ENCODE assay signal across 25 cellular contexts in the genomic region with DNA sequence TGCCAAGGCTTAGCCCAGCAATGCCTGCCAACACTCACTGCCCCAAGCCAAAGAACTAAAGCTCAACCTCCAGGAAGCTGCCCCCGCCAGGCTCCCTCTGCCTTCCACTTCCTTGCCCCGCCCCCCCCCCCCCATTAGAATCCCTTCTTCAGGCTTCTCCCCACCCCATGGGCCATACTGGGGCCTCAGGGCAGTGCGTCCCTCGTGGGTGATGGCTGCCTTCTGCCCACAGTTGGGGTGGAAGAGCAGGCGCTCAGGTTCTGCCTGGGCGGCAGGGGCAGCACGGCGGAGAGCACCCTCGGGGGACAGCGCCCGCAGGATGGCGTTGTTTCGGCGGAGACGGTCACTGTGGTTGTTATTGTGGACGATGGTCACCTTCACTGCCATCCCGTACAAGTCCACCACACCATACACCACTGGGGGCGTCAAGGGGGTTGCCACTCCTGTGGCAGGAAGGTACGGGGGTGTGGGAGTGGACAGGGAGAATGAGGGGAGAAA.
"Had no signal": no experiment of that assay in that cellular context is flagged by ENCODE, and none has a peak within 500 bp of the region (broad histone marks: within the 10 kb centered on the region; RNA-seq: fewer than 3 reads in every experiment).

No MANE protein-coding gene starts in this region.

- H3K27ac ChIP-seq: breast epithelium, PC-9, SK-N-MC had no signal

- H3K4me3 ChIP-seq: breast epithelium, K562, PC-9, SK-N-MC had no signal

- H3K4me1 ChIP-seq: breast epithelium had no signal

- H3K4me3 Mint-ChIP-seq: activated T-cell treated with anti-CD3 and anti-CD28 coated beads, Interleukin-2, amount 50 U/mL, for 4 hours; T-cell; WTC11 had no signal

- ATAC-seq: activated T-cell treated with anti-CD3 and anti-CD28 coated beads, Interleukin-2, amount 50 U/mL, for 4 hours; K562; T-cell had no signal

- H3K9me3 ChIP-seq: breast epithelium had no signal

- H3K27me3 Mint-ChIP-seq: T-cell had no signal

- H3K27me3 ChIP-seq: breast epithelium had no signal

- H3K36me3 ChIP-seq: breast epithelium had no signal

- H3K27ac Mint-ChIP-seq: activated T-helper 2 cell treated with anti-CD3 and anti-CD28 coated beads, Interferon-gamma antibody, Interleukin-2, Interleukin-4, amounts not matched to agents 10 μg/mL and 5 μg/mL and 100 μg/mL, durations not matched to agents 14 hours and 24 hours and 36 hours; WTC11 had no signal

- DNase-seq: activated CD4-positive, alpha-beta T cell treated with anti-CD3 and anti-CD28 coated beads for 48 hours; activated CD4-positive, alpha-beta T cell treated with anti-CD3 and anti-CD28 coated beads, Interleukin-2, amount 50 U/mL, for 4 hours; activated CD4-positive, CD25-positive, alpha-beta regulatory T cell treated with anti-CD3 and anti-CD28 coated beads, Interleukin-2, amount 50 U/mL, for 72 hours; activated CD8-positive, alpha-beta memory T cell treated with anti-CD3 and anti-CD28 coated beads for 24 hours; activated gamma-delta T cell treated with Interleukin-2 at 50 U/mL for 16 hours; activated naive CD4-positive, alpha-beta T cell treated with anti-CD3 and anti-CD28 coated beads, Interleukin-2, amount 50 U/mL, for 16 hours; activated T-cell treated with anti-CD3 and anti-CD28 coated beads, Interleukin-2, amount 50 U/mL, for 4 hours; aorta; caudate nucleus; Karpas-422; MM.1S; NCI-H1105; NCI-H1436; NCI-H1694 treated with DMSO at 0.1 percent for 48 hours; NCI-H2081; NCI-H510A treated with DMSO at 0.1 percent for 48 hours; NCI-H69; PC-9; SIG-M5; T-cell had no signal

- H3K9me3 Mint-ChIP-seq: activated T-cell treated with anti-CD3 and anti-CD28 coated beads, Interleukin-2, amount 50 U/mL, for 4 hours; activated T-helper 2 cell treated with anti-CD3 and anti-CD28 coated beads, Interferon-gamma antibody, Interleukin-2, Interleukin-4, amounts not matched to agents 10 μg/mL and 5 μg/mL and 100 μg/mL, durations not matched to agents 14 hours and 24 hours and 36 hours; T-cell; WTC11 had no signal
